In genomic region chr10:129253551-129254179, GRCh38 we compare ENCODE assay signal across 15 cellular contexts.
DNase-seq lines count a peak whose midpoint lies in the region; ATAC-seq, FAIRE-seq and TF ChIP-seq lines count a peak whose summit lies in the region.
"Had no signal": no experiment of that assay in that cellular context is flagged by ENCODE, and none has a peak within 500 bp of the region (broad histone marks: within the 10 kb centered on the region; RNA-seq: fewer than 3 reads in every experiment).

No MANE protein-coding gene starts in this region.

- DNase-seq in GM23338 (ENCODE audit: low spot score) (peak; percentile 47), WTC11 (ENCODE audit: low spot score) (no peak), endothelial cell (ENCODE audit: low spot score) (no peak), type B pancreatic cell (ENCODE audit: extremely low spot score, unreplicated experiment) (no peak), GM19239 (ENCODE audit: insufficient read length, low spot score) (no peak)
- no peak for DNase-seq in activated T-cell treated with anti-CD3 and anti-CD28 coated beads, Interleukin-2, amount 50 U/mL, for 1 hour
- DNase-seq in activated naive CD8-positive, alpha-beta T cell treated with anti-CD3 and anti-CD28 coated beads, Interleukin-2, amount 50 U/mL, for 24 hours: no peak
- DNase-seq: 8988T; Calu3; CD8-positive, alpha-beta T cell; DMS79 treated with DMSO at 0.1 percent for 48 hours; GF-D8 had no signal

- POLR2A ChIA-PET in WTC11 (lab: Charles Lee): no interaction called here

- ATAC-seq in GM23338 (peak; percentile 79), WTC11 (peak; percentile 60)
- no peak for ATAC-seq in activated naive CD8-positive, alpha-beta T cell treated with anti-CD3 and anti-CD28 coated beads, Interleukin-2, amount 50 U/mL, for 24 hours
- ATAC-seq: CD8-positive, alpha-beta T cell had no signal

- CTCF ChIA-PET in WTC11 (lab: Charles Lee): no interaction called here

- peaks cover 14% of the 10 kb centered on the region for H3K9me3 Mint-ChIP-seq in GM23338
- peaks cover 15% of the 10 kb centered on the region for H3K9me3 Mint-ChIP-seq in WTC11
- H3K9me3 Mint-ChIP-seq in endothelial cell (ENCODE audit: unreplicated experiment): no peaks in the 10 kb centered on the region
- H3K9me3 Mint-ChIP-seq in type B pancreatic cell: no peaks in the 10 kb centered on the region
- peaks cover 4% of the 10 kb centered on the region for H3K9me3 Mint-ChIP-seq in activated naive CD8-positive, alpha-beta T cell treated with anti-CD3 and anti-CD28 coated beads, Interleukin-2, amount 50 U/mL, for 24 hours
- H3K9me3 Mint-ChIP-seq: CD8-positive, alpha-beta T cell had no signal

- H3F3A ChIP-seq in GM23338 (replicated peaks; ENCODE audit: low read depth): no peaks in the 10 kb centered on the region

- no peaks in the 10 kb centered on the region for H3K36me3 ChIP-seq in GM23338 (ENCODE audit: insufficient read depth)
- H3K36me3 ChIP-seq: BLaER1 treated with 17β-estradiol and CSF1 and Interleukin-3, amounts not matched to agents 10 nM and 100 nM had no signal

- H3K36me3 Mint-ChIP-seq in GM23338 (ENCODE audit: low read depth) (peaks cover 10% of the 10 kb centered on the region; the same call in 2 of the 3 replicates), WTC11 (peaks cover 13% of the 10 kb centered on the region), endothelial cell (ENCODE audit: low read depth, unreplicated experiment) (peaks cover 5% of the 10 kb centered on the region), type B pancreatic cell (no peaks in the 10 kb centered on the region)
- no peaks in the 10 kb centered on the region for H3K36me3 Mint-ChIP-seq in activated naive CD8-positive, alpha-beta T cell treated with anti-CD3 and anti-CD28 coated beads, Interleukin-2, amount 50 U/mL, for 24 hours (ENCODE audit: low read depth)
- H3K36me3 Mint-ChIP-seq: CD8-positive, alpha-beta T cell had no signal

- H2AFZ ChIP-seq in GM23338: peak overlapping the region; percentile 75

- 0 out of 2 replicates have a peak, but pooled peaks cover 5% of the 10 kb centered on the region for H3K9me2 ChIP-seq in GM23338 (ENCODE audit: insufficient read depth)

- H3K27ac Mint-ChIP-seq in GM23338: no peak overlapping the region
- H3K27ac Mint-ChIP-seq in WTC11: no peak overlapping the region
- peak overlapping the region; percentile 33 for H3K27ac Mint-ChIP-seq in endothelial cell (ENCODE audit: unreplicated experiment)
- H3K27ac Mint-ChIP-seq in type B pancreatic cell: no peak overlapping the region
- H3K27ac Mint-ChIP-seq in activated naive CD8-positive, alpha-beta T cell treated with anti-CD3 and anti-CD28 coated beads, Interleukin-2, amount 50 U/mL, for 24 hours: no peak overlapping the region
- H3K27ac Mint-ChIP-seq: B cell; CD8-positive, alpha-beta T cell had no signal

- H3K4me3 Mint-ChIP-seq in GM23338 (no peak overlapping the region), WTC11 (no peak overlapping the region), endothelial cell (ENCODE audit: unreplicated experiment) (no peak overlapping the region), type B pancreatic cell (no peak overlapping the region)
- H3K4me3 Mint-ChIP-seq in activated naive CD8-positive, alpha-beta T cell treated with anti-CD3 and anti-CD28 coated beads, Interleukin-2, amount 50 U/mL, for 24 hours: no peak overlapping the region
- H3K4me3 Mint-ChIP-seq: B cell; CD8-positive, alpha-beta T cell had no signal

- H3K27me3 ChIP-seq in GM23338 (ENCODE audit: insufficient read depth): no peaks in the 10 kb centered on the region
- H3K27me3 ChIP-seq: BLaER1 treated with 17β-estradiol and CSF1 and Interleukin-3, amounts not matched to agents 10 nM and 100 nM had no signal

- H3K4me3 ChIP-seq in GM23338: no peak overlapping the region
- H3K4me3 ChIP-seq: BLaER1 treated with 17β-estradiol and CSF1 and Interleukin-3, amounts not matched to agents 10 nM and 100 nM had no signal

- FAIRE-seq in GM19239 (lab: Jason Lieb, UNC): no peak
- FAIRE-seq: H54 had no signal

- H3K27me3 Mint-ChIP-seq in GM23338 (ENCODE audit: insufficient read depth, low read depth, poor library complexity): peaks cover 4% of the 10 kb centered on the region
- no peaks in the 10 kb centered on the region for H3K27me3 Mint-ChIP-seq in WTC11 (ENCODE audit: low read depth)
- no peaks in the 10 kb centered on the region for H3K27me3 Mint-ChIP-seq in endothelial cell (ENCODE audit: unreplicated experiment)
- peaks cover 6% of the 10 kb centered on the region for H3K27me3 Mint-ChIP-seq in type B pancreatic cell
- peaks cover 2% of the 10 kb centered on the region for H3K27me3 Mint-ChIP-seq in activated naive CD8-positive, alpha-beta T cell treated with anti-CD3 and anti-CD28 coated beads, Interleukin-2, amount 50 U/mL, for 24 hours

- H3K4me1 Mint-ChIP-seq in GM23338: peaks cover 3% of the 10 kb centered on the region
- H3K4me1 Mint-ChIP-seq in WTC11: peaks cover 5% of the 10 kb centered on the region
- peaks cover 8% of the 10 kb centered on the region for H3K4me1 Mint-ChIP-seq in endothelial cell (ENCODE audit: unreplicated experiment)
- H3K4me1 Mint-ChIP-seq in type B pancreatic cell (ENCODE audit: unreplicated experiment): no peaks in the 10 kb centered on the region
- H3K4me1 Mint-ChIP-seq in activated naive CD8-positive, alpha-beta T cell treated with anti-CD3 and anti-CD28 coated beads, Interleukin-2, amount 50 U/mL, for 24 hours: no peaks in the 10 kb centered on the region
- H3K4me1 Mint-ChIP-seq: B cell had no signal

- no peak overlapping the region for H3K4me2 ChIP-seq in GM23338
- H3K4me2 ChIP-seq: BLaER1 treated with 17β-estradiol and CSF1 and Interleukin-3, amounts not matched to agents 10 nM and 100 nM had no signal

- H3K27ac ChIP-seq in GM23338 (ENCODE audit: low read depth): no peak overlapping the region
- H3K27ac ChIP-seq: BLaER1 treated with 17β-estradiol and CSF1 and Interleukin-3, amounts not matched to agents 10 nM and 100 nM had no signal

- TF ChIP-seq CTCF in GM23338 (conservative IDR thresholded peaks at IDR 0.05; ENCODE audit: low read depth in 2 of 2): peak; percentile 25 to 52; a peak in 3 of 4 replicates
- no peak for TF ChIP-seq CTCF in WTC11 (IDR thresholded peaks at IDR 0.05)
- TF ChIP-seq CTCF in endothelial cell (IDR thresholded peaks at IDR 0.05; ENCODE audit: unreplicated experiment): no peak
- peak; percentile 33 for TF ChIP-seq CTCF in type B pancreatic cell (conservative IDR thresholded peaks at IDR 0.05)

- H3K4me1 ChIP-seq in GM23338 (ENCODE audit: insufficient read depth): no peaks in the 10 kb centered on the region
- H3K4me1 ChIP-seq: BLaER1 treated with 17β-estradiol and CSF1 and Interleukin-3, amounts not matched to agents 10 nM and 100 nM had no signal

- no peaks in the 10 kb centered on the region for H3K79me2 ChIP-seq in GM23338 (replicated peaks; ENCODE audit: insufficient read depth)

- H4K20me1 ChIP-seq in GM23338 (replicated peaks; ENCODE audit: insufficient read depth): no peaks in the 10 kb centered on the region
- H4K20me1 ChIP-seq: BLaER1 treated with 17β-estradiol and CSF1 and Interleukin-3, amounts not matched to agents 10 nM and 100 nM had no signal

TF ChIP-seq in GM23338, 12 proteins besides CTCF, POLR2A, EP300 and RAD21 (continues in another document):
- TF ChIP-seq STAT1 (IDR thresholded peaks at IDR 0.05; ENCODE audit: unreplicated experiment) (no peak), ZNF331 (CRISPR knock-in tag; IDR thresholded peaks at IDR 0.05; ENCODE audit: low read depth) (no peak)

TF ChIP-seq in WTC11, 78 proteins besides CTCF, POLR2A, EP300 and RAD21 (continues in another document):
- TF ChIP-seq NFYB (CRISPR knock-in tag; conservative IDR thresholded peaks at IDR 0.05; ENCODE audit: low read depth): no peak
- TF ChIP-seq FOXP4 (CRISPR knock-in tag; IDR thresholded peaks at IDR 0.05): no peak
- no peak for TF ChIP-seq ETV6 (CRISPR knock-in tag; IDR thresholded peaks at IDR 0.05)

Comparison
In these comparisons a context has a peak if more than half of its experiments do, and no peak if none do; other contexts are left out.
1. CTCF ChIP-seq: peak in GM23338 (2 of 2) and type B pancreatic cell (single experiment); none in WTC11 (single experiment) and endothelial cell (single experiment).